Comparison of ENCODE assay signal across 7 cellular contexts in genomic region chr7:100827330-100828226, GRCh38. TPM values are rescaled to one million over a fixed set of nuclear protein-coding genes. Genes with fewer than 3 reads are reported as not detected.
DNase-seq lines count a peak whose midpoint lies in the region; ATAC-seq and TF ChIP-seq lines count a peak whose summit lies in the region.

Gene EPHB4 (minus strand): TSS chr7:100827523. CDS start chr7:100827030, 493 bp downstream.

- H3K4me1 Mint-ChIP-seq in activated naive CD8-positive, alpha-beta T cell treated with anti-CD3 and anti-CD28 coated beads, Interleukin-2, amount 10 ng/mL, durations not matched to agents 7 days and 5 days = peaks cover 16% of the 10 kb centered on the region
- H3K4me1 Mint-ChIP-seq in osteocyte (ENCODE audit: unreplicated experiment) = peaks cover 35% of the 10 kb centered on the region

- intact Hi-C loops in Right ventricle myocardium superior (cut with DNase I) = no loop called here

- H3K36me3 Mint-ChIP-seq in activated naive CD8-positive, alpha-beta T cell treated with anti-CD3 and anti-CD28 coated beads, Interleukin-2, amount 10 ng/mL, durations not matched to agents 7 days and 5 days = no peaks in the 10 kb centered on the region
- H3K36me3 Mint-ChIP-seq in osteocyte (ENCODE audit: unreplicated experiment) = peaks cover 6% of the 10 kb centered on the region

- H3K27ac Mint-ChIP-seq in activated naive CD8-positive, alpha-beta T cell treated with anti-CD3 and anti-CD28 coated beads, Interleukin-2, amount 10 ng/mL, durations not matched to agents 7 days and 5 days = no peak within 1 kb of the TSS
- peak within 1 kb of the TSS; percentile 89 for H3K27ac Mint-ChIP-seq in osteocyte (ENCODE audit: unreplicated experiment)

- peak; percentile 62 for TF ChIP-seq CTCF in osteocyte (IDR thresholded peaks at IDR 0.05)

- POLR2A ChIA-PET in activated naive CD8-positive, alpha-beta T cell treated with anti-CD3 and anti-CD28 coated beads, Interleukin-2, amount 10 ng/mL, durations not matched to agents 7 days and 5 days (lab: Charles Lee) = interaction anchor here (1.0 kb wide), 1 partner anchor 47 kb away, joined by 3 read pairs; the partner anchor contains the start of gene SRRT

- peak; percentile 51 for ATAC-seq in activated naive CD8-positive, alpha-beta T cell treated with anti-CD3 and anti-CD28 coated beads, Interleukin-2, amount 10 ng/mL, durations not matched to agents 7 days and 5 days (ENCODE audit: low read depth)
- ATAC-seq in Right ventricle myocardium superior (ENCODE audit: poor library complexity) = peak; percentile 90
- no peak for ATAC-seq in GM21390 (IDR thresholded peaks at IDR 0.05; ENCODE audit: unreplicated experiment)
- no peak for ATAC-seq in GM18511 (IDR thresholded peaks at IDR 0.05; ENCODE audit: unreplicated experiment)

- H3K4me3 Mint-ChIP-seq in activated naive CD8-positive, alpha-beta T cell treated with anti-CD3 and anti-CD28 coated beads, Interleukin-2, amount 10 ng/mL, durations not matched to agents 7 days and 5 days = peak within 1 kb of the TSS; percentile 64
- H3K4me3 Mint-ChIP-seq in osteocyte (ENCODE audit: unreplicated experiment) = peak within 1 kb of the TSS; percentile 92

- H3K9me3 Mint-ChIP-seq in activated naive CD8-positive, alpha-beta T cell treated with anti-CD3 and anti-CD28 coated beads, Interleukin-2, amount 10 ng/mL, durations not matched to agents 7 days and 5 days = no peaks in the 10 kb centered on the region
- no peaks in the 10 kb centered on the region for H3K9me3 Mint-ChIP-seq in osteocyte (ENCODE audit: unreplicated experiment)

- peaks cover 51% of the 10 kb centered on the region for H3K27me3 Mint-ChIP-seq in activated naive CD8-positive, alpha-beta T cell treated with anti-CD3 and anti-CD28 coated beads, Interleukin-2, amount 10 ng/mL, durations not matched to agents 7 days and 5 days
- no peaks in the 10 kb centered on the region for H3K27me3 Mint-ChIP-seq in osteocyte (ENCODE audit: unreplicated experiment)

- DNase-seq in ELR (ENCODE audit: low read depth) = peak; percentile 81
- peak; percentile 94 for DNase-seq in LoVo (ENCODE audit: low spot score)
- no peak for DNase-seq in activated naive CD8-positive, alpha-beta T cell treated with anti-CD3 and anti-CD28 coated beads, Interleukin-2, amount 10 ng/mL, durations not matched to agents 7 days and 5 days
- peak; percentile 88 for DNase-seq in Right ventricle myocardium superior
- DNase-seq in osteocyte (ENCODE audit: extremely low spot score, unreplicated experiment) = peak; percentile 93

RNA-seq across cellular contexts. Expression of gene EPHB4, which starts in this region (rescaled TPM):
- total RNA-seq in activated naive CD8-positive, alpha-beta T cell treated with anti-CD3 and anti-CD28 coated beads, Interleukin-2, amount 10 ng/mL, durations not matched to agents 7 days and 5 days = 1 to 10 TPM; 3.1 to 3.3 TPM
- total RNA-seq in Right ventricle myocardium superior = 22.1 TPM
- total RNA-seq in osteocyte = 88.9 and 91.9 TPM in 2 replicates

Comparison
In these comparisons a context has a peak if more than half of its experiments do, and no peak if none do; other contexts are left out.
1. ATAC-seq: peak in activated naive CD8-positive, alpha-beta T cell treated with anti-CD3 and anti-CD28 coated beads, Interleukin-2, amount 10 ng/mL, durations not matched to agents 7 days and 5 days (single experiment) and Right ventricle myocardium superior (single experiment); none in GM21390 (single experiment) and GM18511 (single experiment).